ENCODE assay signal across 23 cellular contexts in the genomic region with DNA sequence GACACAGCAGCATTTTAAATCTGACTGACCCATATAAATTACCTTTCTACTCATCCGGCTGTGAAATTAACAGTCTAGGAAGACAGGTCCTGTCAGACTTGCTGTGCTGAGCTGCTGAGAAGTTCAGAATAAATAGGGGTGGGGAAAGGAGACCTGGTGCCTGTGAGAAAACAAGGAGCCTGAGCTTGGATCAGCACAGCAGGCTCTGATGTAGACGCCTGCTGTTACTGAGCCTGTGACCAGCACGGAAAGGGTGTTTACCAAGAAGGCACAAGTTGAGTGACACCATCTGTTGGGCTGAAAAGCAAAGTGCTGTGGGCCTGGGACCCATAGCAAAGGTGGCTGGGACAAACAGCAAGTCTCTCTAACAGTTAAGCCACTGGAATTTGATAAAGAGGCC.
DNase-seq lines count a peak whose midpoint lies in the region; ATAC-seq and TF ChIP-seq lines count a peak whose summit lies in the region.
"Had no signal": no experiment of that assay in that cellular context is flagged by ENCODE, and none has a peak within 500 bp of the region (broad histone marks: within the 10 kb centered on the region; RNA-seq: fewer than 3 reads in every experiment).

No MANE protein-coding gene starts in this region.

- TF ChIP-seq CTCF in glutamatergic neuron (IDR thresholded peaks at IDR 0.05; ENCODE audit: partially characterized antibody, unreplicated experiment) = no peak

- no peak overlapping the region for H3K27ac ChIP-seq in neuronal stem cell (replicated peaks; ENCODE audit: low read length)
- H3K27ac ChIP-seq: adrenal gland, C4-2B, epithelial cell of prostate, heart right ventricle, KMS-11, tibial nerve had no signal

- peaks cover 4 to 5% of the 10 kb centered on the region in 2 donors for H3K4me1 ChIP-seq in neuronal stem cell (ENCODE audit: control insufficient read depth in 2 of 2, insufficient read depth in 1 of 2, low read depth in 1 of 2, low read length in 2 of 2)
- H3K4me1 ChIP-seq: heart right ventricle, tibial nerve had no signal

- peaks cover 23% of the 10 kb centered on the region for H3K4me1 Mint-ChIP-seq in glutamatergic neuron (ENCODE audit: low read depth, unreplicated experiment)
- no peaks in the 10 kb centered on the region for H3K4me1 Mint-ChIP-seq in activated naive CD8-positive, alpha-beta T cell treated with anti-CD3 and anti-CD28 coated beads for 36 hours
- H3K4me1 Mint-ChIP-seq: activated CD4-positive, alpha-beta memory T cell treated with anti-CD3 and anti-CD28 coated beads, Interleukin-2, amount 10 ng/mL, durations not matched to agents 7 days and 5 days; stimulated activated naive CD8-positive, alpha-beta T cell treated with anti-CD3 and anti-CD28 coated beads, Interleukin-15, amount 100 ng/mL, for 72 hours had no signal

- peaks cover 3% of the 10 kb centered on the region for H3K27me3 Mint-ChIP-seq in glutamatergic neuron (ENCODE audit: unreplicated experiment)
- peaks cover 18% of the 10 kb centered on the region for H3K27me3 Mint-ChIP-seq in activated naive CD8-positive, alpha-beta T cell treated with anti-CD3 and anti-CD28 coated beads for 36 hours
- H3K27me3 Mint-ChIP-seq: brain had no signal

- DNase-seq in NCI-H1694 treated with DMSO at 0.1 percent for 48 hours (lab: John Stamatoyannopoulos, UW) (peak; percentile 15), OCI-M1 (lab: John Stamatoyannopoulos, UW) (peak; percentile 61), glutamatergic neuron (peak; percentile 31), neuronal stem cell (ENCODE audit: low spot score) (no peak), T-helper 9 cell (no peak)
- DNase-seq in activated naive CD8-positive, alpha-beta T cell treated with anti-CD3 and anti-CD28 coated beads for 36 hours = no peak
- DNase-seq in stimulated activated naive CD8-positive, alpha-beta T cell treated with anti-CD3 and anti-CD28 coated beads, Interleukin-15, Interleukin-2, amounts not matched to agents 100 U/mL and 50 U/mL, for 24 hours = no peak
- DNase-seq: activated CD4-positive, alpha-beta memory T cell treated with anti-CD3 and anti-CD28 coated beads, Interleukin-2, amount 10 ng/mL, durations not matched to agents 7 days and 5 days; activated CD4-positive, CD25-positive, alpha-beta regulatory T cell treated with anti-CD3 and anti-CD28 coated beads, Interleukin-2, amount 50 U/mL, for 72 hours; adrenal gland; Calu3; heart right ventricle; left ventricle myocardium superior; NCI-H1436 treated with DMSO at 0.1 percent for 48 hours; posterior cingulate gyrus; stimulated activated naive CD8-positive, alpha-beta T cell treated with anti-CD3 and anti-CD28 coated beads, Interleukin-15, amount 100 ng/mL, for 72 hours had no signal

- ATAC-seq in stimulated activated naive CD8-positive, alpha-beta T cell treated with anti-CD3 and anti-CD28 coated beads, Interleukin-15, Interleukin-2, amounts not matched to agents 100 U/mL and 50 U/mL, for 24 hours = no peak
- ATAC-seq: heart right ventricle; left ventricle myocardium superior; natural killer cell treated with Interleukin-12 subunit alpha and Interleukin-12 subunit beta and Interleukin-15 and Interleukin-18, amount 100 ng/mL, for 72 hours; Right ventricle myocardium inferior; stimulated activated naive CD8-positive, alpha-beta T cell treated with anti-CD3 and anti-CD28 coated beads, Interleukin-15, amount 100 ng/mL, for 72 hours had no signal

- H2AK5ac ChIP-seq in neuronal stem cell (ENCODE audit: low read depth, low read length) = no peak overlapping the region

- H3K36me3 Mint-ChIP-seq in glutamatergic neuron (ENCODE audit: unreplicated experiment) = no peaks in the 10 kb centered on the region
- no peaks in the 10 kb centered on the region for H3K36me3 Mint-ChIP-seq in activated naive CD8-positive, alpha-beta T cell treated with anti-CD3 and anti-CD28 coated beads for 36 hours
- H3K36me3 Mint-ChIP-seq: brain; natural killer cell treated with Interleukin-12 subunit alpha and Interleukin-12 subunit beta and Interleukin-15 and Interleukin-18, amount 100 ng/mL, for 72 hours had no signal

- no peak overlapping the region for H3K14ac ChIP-seq in neuronal stem cell (ENCODE audit: low read length)

- H3K79me1 ChIP-seq in neuronal stem cell (ENCODE audit: low read depth, low read length) = no peaks in the 10 kb centered on the region

- no peak overlapping the region for H3K9ac ChIP-seq in neuronal stem cell (ENCODE audit: low read depth, low read length, poor library complexity)
- H3K9ac ChIP-seq: KMS-11 had no signal

- H2BK15ac ChIP-seq in neuronal stem cell (ENCODE audit: low read length) = no peak overlapping the region

- no peak overlapping the region for H3K4me3 ChIP-seq in neuronal stem cell (ENCODE audit: low read length in 2 of 2)
- H3K4me3 ChIP-seq: adrenal gland, heart right ventricle, tibial nerve had no signal

- H2BK12ac ChIP-seq in neuronal stem cell (ENCODE audit: low read length) = no peak overlapping the region

- H2AFZ ChIP-seq in neuronal stem cell (ENCODE audit: low read length) = peak overlapping the region; percentile 72

- no peak overlapping the region for H4K91ac ChIP-seq in neuronal stem cell (ENCODE audit: low read depth, low read length, poor library complexity)

- H3K36me3 ChIP-seq in neuronal stem cell (replicated peaks in 1 of 2; ENCODE audit: control insufficient read depth in 2 of 2, insufficient read depth in 2 of 2, low read length in 2 of 2) = no peaks in the 10 kb centered on the region
- H3K36me3 ChIP-seq: adrenal gland, heart right ventricle, tibial nerve had no signal

- no peak overlapping the region for H2BK120ac ChIP-seq in neuronal stem cell (ENCODE audit: low read depth, low read length)

- no peaks in the 10 kb centered on the region for H3K9me3 Mint-ChIP-seq in glutamatergic neuron (ENCODE audit: unreplicated experiment)
- no peaks in the 10 kb centered on the region for H3K9me3 Mint-ChIP-seq in activated naive CD8-positive, alpha-beta T cell treated with anti-CD3 and anti-CD28 coated beads for 36 hours
- H3K9me3 Mint-ChIP-seq: activated CD4-positive, alpha-beta memory T cell treated with anti-CD3 and anti-CD28 coated beads, Interleukin-2, amount 10 ng/mL, durations not matched to agents 7 days and 5 days; brain; natural killer cell treated with Interleukin-12 subunit alpha and Interleukin-12 subunit beta and Interleukin-15 and Interleukin-18, amount 100 ng/mL, for 72 hours; stimulated activated naive CD8-positive, alpha-beta T cell treated with anti-CD3 and anti-CD28 coated beads, Interleukin-15, amount 100 ng/mL, for 72 hours had no signal

- WGBS in neuronal stem cell (ENCODE audit: extremely low coverage in 2 of 2, insufficient read length in 2 of 2, insufficient replicate concordance in 1 of 2), 2 donors = no CpG with 5 or more reads among the region's 3 CpGs

- H3K9me3 ChIP-seq in neuronal stem cell (replicated peaks in 1 of 2; ENCODE audit: control insufficient read depth in 2 of 2, insufficient read depth in 1 of 2, low read depth in 1 of 2, low read length in 2 of 2) = no peaks in the 10 kb centered on the region
- H3K9me3 ChIP-seq: adrenal gland, heart right ventricle, tibial nerve had no signal

- no peak overlapping the region for H3K23ac ChIP-seq in neuronal stem cell (ENCODE audit: low read depth, low read length, poor library complexity)

- H3K18ac ChIP-seq in neuronal stem cell (ENCODE audit: low read length) = no peak overlapping the region

- H2BK5ac ChIP-seq in neuronal stem cell (ENCODE audit: low read length) = no peak overlapping the region

- peak overlapping the region; percentile 66 for H3K4me3 Mint-ChIP-seq in glutamatergic neuron (ENCODE audit: unreplicated experiment)
- no peak overlapping the region for H3K4me3 Mint-ChIP-seq in activated naive CD8-positive, alpha-beta T cell treated with anti-CD3 and anti-CD28 coated beads for 36 hours
- H3K4me3 Mint-ChIP-seq: activated CD4-positive, alpha-beta memory T cell treated with anti-CD3 and anti-CD28 coated beads, Interleukin-2, amount 10 ng/mL, durations not matched to agents 7 days and 5 days; natural killer cell treated with Interleukin-12 subunit alpha and Interleukin-12 subunit beta and Interleukin-15 and Interleukin-18, amount 100 ng/mL, for 72 hours; stimulated activated naive CD8-positive, alpha-beta T cell treated with anti-CD3 and anti-CD28 coated beads, Interleukin-15, amount 100 ng/mL, for 72 hours had no signal

- peak overlapping the region; percentile 96 for H3K27ac Mint-ChIP-seq in glutamatergic neuron (ENCODE audit: unreplicated experiment)
- H3K27ac Mint-ChIP-seq in activated naive CD8-positive, alpha-beta T cell treated with anti-CD3 and anti-CD28 coated beads for 36 hours = no peak overlapping the region
- H3K27ac Mint-ChIP-seq: activated CD4-positive, alpha-beta memory T cell treated with anti-CD3 and anti-CD28 coated beads, Interleukin-2, amount 10 ng/mL, durations not matched to agents 7 days and 5 days; natural killer cell treated with Interleukin-12 subunit alpha and Interleukin-12 subunit beta and Interleukin-15 and Interleukin-18, amount 100 ng/mL, for 72 hours; stimulated activated naive CD8-positive, alpha-beta T cell treated with anti-CD3 and anti-CD28 coated beads, Interleukin-15, amount 100 ng/mL, for 72 hours had no signal

- H3K4ac ChIP-seq in neuronal stem cell (ENCODE audit: low read length) = no peak overlapping the region

- no peaks in the 10 kb centered on the region for H3K27me3 ChIP-seq in neuronal stem cell (ENCODE audit: control insufficient read depth in 3 of 3, insufficient read depth in 3 of 3, low read depth in 1 of 3, low read length in 3 of 3)
- H3K27me3 ChIP-seq: adrenal gland, heart right ventricle, tibial nerve had no signal

- no peak overlapping the region for H3K4me2 ChIP-seq in neuronal stem cell (ENCODE audit: insufficient read depth, low read length, poor library complexity, severe bottlenecking)
- H3K4me2 ChIP-seq: KMS-11 had no signal

- H4K8ac ChIP-seq in neuronal stem cell (ENCODE audit: low read depth, low read length) = no peak overlapping the region

Comparison
In these comparisons a context has a peak if more than half of its experiments do, and no peak if none do; other contexts are left out.
1. DNase-seq: peak in NCI-H1694 treated with DMSO at 0.1 percent for 48 hours (single experiment), OCI-M1 (single experiment) and glutamatergic neuron (single experiment); none in neuronal stem cell (single experiment), activated naive CD8-positive, alpha-beta T cell treated with anti-CD3 and anti-CD28 coated beads for 36 hours (single experiment), stimulated activated naive CD8-positive, alpha-beta T cell treated with anti-CD3 and anti-CD28 coated beads, Interleukin-15, Interleukin-2, amounts not matched to agents 100 U/mL and 50 U/mL, for 24 hours (single experiment) and T-helper 9 cell (single experiment).